Comparison of ENCODE assay signal across 9 cellular contexts in the genomic region with DNA sequence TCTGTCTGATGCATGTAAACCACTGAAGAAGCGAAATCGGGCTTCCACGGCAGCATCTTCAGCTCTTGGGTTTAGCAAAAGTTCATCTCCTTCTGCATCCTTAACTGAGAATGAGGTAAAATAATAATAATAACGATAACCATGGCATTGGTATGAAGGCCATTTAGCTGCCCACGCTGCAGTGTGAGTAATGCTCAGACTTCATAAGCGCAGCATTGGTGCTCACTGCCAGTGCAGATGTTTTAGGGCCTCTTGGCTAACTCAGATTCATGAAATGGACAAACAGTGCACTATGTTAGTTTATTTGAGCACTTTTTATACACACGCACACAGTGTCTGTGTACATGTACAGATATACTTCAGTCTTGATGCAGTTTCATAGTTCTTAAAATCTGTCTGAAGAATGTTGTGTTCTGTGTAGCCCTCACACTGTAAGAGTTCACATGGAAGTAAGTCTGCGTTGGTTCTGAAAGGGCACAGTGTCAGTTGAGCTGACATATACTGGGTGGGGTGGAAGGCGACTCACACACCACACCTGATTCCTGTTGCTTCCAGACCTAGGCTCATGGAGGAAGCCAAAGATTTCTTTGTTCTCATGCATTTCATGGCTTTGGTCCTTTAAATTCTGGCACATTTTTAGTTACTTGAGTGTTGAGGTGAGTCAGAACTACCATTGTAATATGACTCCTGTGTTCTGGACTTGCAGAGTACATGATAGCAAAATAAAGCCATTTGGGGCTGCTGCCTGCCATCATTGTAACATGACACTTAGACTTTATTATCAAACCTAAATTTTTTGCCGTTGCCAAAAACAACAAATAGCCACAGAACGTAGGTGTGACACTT.
A peak's percentile ranks its signal among the peaks of the same experiment; 100 is the strongest.
DNase-seq lines count a peak whose midpoint lies in the region; ATAC-seq and TF ChIP-seq lines count a peak whose summit lies in the region.
"Had no signal": no experiment of that assay in that cellular context is flagged by ENCODE, and none has a peak within 500 bp of the region (broad histone marks: within the 10 kb centered on the region; RNA-seq: fewer than 3 reads in every experiment).

No MANE protein-coding gene starts in this region.

- peak overlapping the region; percentile 86 for H3K27ac Mint-ChIP-seq in nephron progenitor cell
- H3K27ac Mint-ChIP-seq in activated T-helper 17 cell treated with anti-CD3 and anti-CD28 coated beads, Interleukin-2, amount 50 U/mL, for 72 hours = no peak overlapping the region

- TF ChIP-seq CTCF in nephron progenitor cell (IDR thresholded peaks at IDR 0.05) = no peak

- peak; percentile 35 for DNase-seq in GM04504 (ENCODE audit: low read depth)
- DNase-seq in NCI-H69 (lab: John Stamatoyannopoulos, UW) = peak; percentile 2
- DNase-seq in epithelial cell of prostate (ENCODE audit: low read depth, low spot score) = peak; percentile 44
- DNase-seq in nephron progenitor cell = no peak
- no peak for DNase-seq in islet precursor cell
- DNase-seq in erythroblast (lab: John Stamatoyannopoulos, UW) = no peak
- DNase-seq: activated CD4-positive, alpha-beta T cell treated with anti-CD3 and anti-CD28 coated beads for 48 hours had no signal

- TF ChIP-seq POLR2A in erythroblast (IDR thresholded peaks at IDR 0.05; ENCODE audit: low read length) = no peak

- H3K4me3 Mint-ChIP-seq in nephron progenitor cell = no peak overlapping the region
- no peak overlapping the region for H3K4me3 Mint-ChIP-seq in activated T-helper 17 cell treated with anti-CD3 and anti-CD28 coated beads, Interleukin-2, amount 50 U/mL, for 72 hours

- no peak for ATAC-seq in GM21528 (IDR thresholded peaks at IDR 0.05; ENCODE audit: low FRiP score, unreplicated experiment)
- no peak for ATAC-seq in activated T-helper 17 cell treated with anti-CD3 and anti-CD28 coated beads, Interleukin-2, amount 50 U/mL, for 72 hours (replicated peaks)

- H3K9me3 Mint-ChIP-seq in nephron progenitor cell = no peaks in the 10 kb centered on the region
- no peaks in the 10 kb centered on the region for H3K9me3 Mint-ChIP-seq in activated T-helper 17 cell treated with anti-CD3 and anti-CD28 coated beads, Interleukin-2, amount 50 U/mL, for 72 hours

- peaks cover 49% of the 10 kb centered on the region for H3K36me3 Mint-ChIP-seq in nephron progenitor cell (ENCODE audit: low read depth)
- H3K36me3 Mint-ChIP-seq in activated T-helper 17 cell treated with anti-CD3 and anti-CD28 coated beads, Interleukin-2, amount 50 U/mL, for 72 hours (ENCODE audit: low read depth) = peaks cover 93% of the 10 kb centered on the region

- H3K27me3 Mint-ChIP-seq in nephron progenitor cell (ENCODE audit: low read depth, poor library complexity) = no peaks in the 10 kb centered on the region
- H3K27me3 Mint-ChIP-seq in activated T-helper 17 cell treated with anti-CD3 and anti-CD28 coated beads, Interleukin-2, amount 50 U/mL, for 72 hours = no peaks in the 10 kb centered on the region

- peaks cover 28% of the 10 kb centered on the region for H3K4me1 Mint-ChIP-seq in nephron progenitor cell
- H3K4me1 Mint-ChIP-seq in activated T-helper 17 cell treated with anti-CD3 and anti-CD28 coated beads, Interleukin-2, amount 50 U/mL, for 72 hours = peaks cover 4% of the 10 kb centered on the region

- H3K27ac ChIP-seq in epithelial cell of prostate = peak overlapping the region; percentile 56

Comparison
In these comparisons a context has a peak if more than half of its experiments do, and no peak if none do; other contexts are left out.
1. DNase-seq: peak in GM04504 (single experiment), NCI-H69 (single experiment) and epithelial cell of prostate (single experiment); none in nephron progenitor cell (single experiment), islet precursor cell (single experiment) and erythroblast (0 of 2).